22 cellular contexts compared by ENCODE assay signal in the genomic region with DNA sequence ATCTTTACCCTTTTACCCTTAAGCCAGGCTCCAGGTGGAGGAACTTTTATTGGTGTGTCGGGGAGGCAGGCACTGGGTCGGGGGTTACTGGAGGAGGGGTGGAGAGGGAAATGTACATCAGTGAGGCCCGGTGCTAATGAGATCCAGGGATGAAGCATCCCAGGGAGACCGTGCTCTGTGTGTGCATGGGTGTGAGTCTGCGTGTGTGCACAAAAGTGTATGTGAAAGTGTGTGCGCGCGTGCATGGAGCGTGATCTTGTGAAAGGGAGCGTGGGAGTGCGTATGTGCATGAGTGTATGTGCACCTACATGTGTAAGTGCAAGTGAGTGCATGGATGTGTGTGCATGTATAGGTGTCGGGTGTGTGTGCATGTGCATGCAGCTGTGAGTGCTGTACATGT. TPM values are rescaled to one million over a fixed set of nuclear protein-coding genes. Genes with fewer than 3 reads are reported as not detected.
A peak's percentile ranks its signal among the peaks of the same experiment; 100 is the strongest.
DNase-seq lines count a peak whose midpoint lies in the region; ATAC-seq, FAIRE-seq and TF ChIP-seq lines count a peak whose summit lies in the region.
"Had no signal": no experiment of that assay in that cellular context is flagged by ENCODE, and none has a peak within 500 bp of the region (broad histone marks: within the 10 kb centered on the region; RNA-seq: fewer than 3 reads in every experiment).

No MANE protein-coding gene starts in this region.

- no peak for TF ChIP-seq RAD21 in GM12878 (IDR thresholded peaks at IDR 0.05; ENCODE audit: insufficient read depth, low read depth, low read length)

- H3K4me1 ChIP-seq in GM12878 (ENCODE audit: control insufficient read depth, insufficient read depth, low read length) (no peaks in the 10 kb centered on the region), mesenchymal stem cell (ENCODE audit: control insufficient read depth, insufficient read depth, low read depth, low read length) (peaks cover 2% of the 10 kb centered on the region), subcutaneous abdominal adipose tissue (ENCODE audit: control insufficient read depth in 5 of 5, insufficient read depth in 5 of 5, low read length in 5 of 5) (peaks cover 5 to 25% (median 16%) of the 10 kb centered on the region in 5 donors), gastrocnemius medialis (no peaks in the 10 kb centered on the region)

- RAD21 ChIA-PET in GM12878 (lab: Charles Lee; ENCODE audit: unreplicated experiment), result no interaction called here

- H4K20me1 ChIP-seq in GM12878 (ENCODE audit: control insufficient read depth, insufficient read depth), result no peaks in the 10 kb centered on the region

- TF ChIP-seq POLR2A in GM12891 (IDR thresholded peaks at IDR 0.05; ENCODE audit: low read depth, low read length), result no peak
- 0 out of 2 replicates have a peak, but pooled peaks have one; percentile 47 for TF ChIP-seq POLR2A in GM12878 (IDR thresholded peaks at IDR 0.05; ENCODE audit: low read depth, low read length)
- no peak for TF ChIP-seq POLR2A in gastrocnemius medialis (IDR thresholded peaks at IDR 0.05)

- no peak overlapping the region for H3K27ac Mint-ChIP-seq in activated naive CD8-positive, alpha-beta T cell treated with anti-CD3 and anti-CD28 coated beads for 36 hours

- H4K8ac ChIP-seq in mesenchymal stem cell (ENCODE audit: low read length), result no peak overlapping the region

- no peak overlapping the region for H2AK5ac ChIP-seq in mesenchymal stem cell (ENCODE audit: low read length, severe bottlenecking)

- H3K36me3 ChIP-seq in GM12878 (ENCODE audit: control insufficient read depth in 2 of 2, insufficient read depth in 2 of 2, low read length in 1 of 2) (peaks cover 0 to 5% of the 10 kb centered on the region in 2 experiments; a peak in 3 of 4 replicates), mesenchymal stem cell (ENCODE audit: control insufficient read depth in 1 of 2, insufficient read depth in 2 of 2, low read depth in 1 of 2, low read length in 2 of 2) (peaks cover 45 to 61% of the 10 kb centered on the region in 2 experiments), subcutaneous abdominal adipose tissue (ENCODE audit: control insufficient read depth in 5 of 5, insufficient read depth in 5 of 5, low read length in 5 of 5) (peaks cover 0 to 53% (median 45%) of the 10 kb centered on the region in 5 donors), gastrocnemius medialis (no peaks in the 10 kb centered on the region)

- in situ Hi-C loops in GM12878 (cut with MboI), result no loop called here
- in situ Hi-C loops in gastrocnemius medialis (cut with MboI; ENCODE audit: low sequenced_read_pairs in 4 of 4), result no loop called here

- peak overlapping the region in 1 of 2 experiments; percentile 63 for H3K14ac ChIP-seq in mesenchymal stem cell (ENCODE audit: low read length in 2 of 2)

- H3K27me3 Mint-ChIP-seq in activated naive CD8-positive, alpha-beta T cell treated with anti-CD3 and anti-CD28 coated beads for 36 hours, result no peaks in the 10 kb centered on the region

- no peak overlapping the region for H3K4me3 Mint-ChIP-seq in activated naive CD8-positive, alpha-beta T cell treated with anti-CD3 and anti-CD28 coated beads for 36 hours

- CTCF ChIA-PET in GM12878 (lab: Yijun Ruan, JAX), result no interaction called here

- no peak overlapping the region for H2BK15ac ChIP-seq in mesenchymal stem cell (ENCODE audit: low read depth, poor library complexity, severe bottlenecking)

- no peak overlapping the region for H3K9ac ChIP-seq in GM12878 (ENCODE audit: control insufficient read depth, insufficient read depth, low read length)
- no peak overlapping the region for H3K9ac ChIP-seq in mesenchymal stem cell (ENCODE audit: low read length)
- no peak overlapping the region for H3K9ac ChIP-seq in subcutaneous abdominal adipose tissue (ENCODE audit: low read length in 5 of 5)
- H3K9ac ChIP-seq: SK-N-SH had no signal

- H3K18ac ChIP-seq in mesenchymal stem cell (ENCODE audit: low read depth in 1 of 2, low read length in 2 of 2), result no peak overlapping the region

- no TSS peak for BruUV-seq in GM12878 (replicated peaks; lab: Mats Ljungman, UMichigan)

- FAIRE-seq in GM12891 (lab: Jason Lieb, UNC), result peak; percentile 67
- no peak for FAIRE-seq in GM12878 (lab: Jason Lieb, UNC)
- FAIRE-seq: A204.1, D721Med had no signal

- no peaks in the 10 kb centered on the region for H3K9me3 ChIP-seq in GM12878 (replicated peaks; ENCODE audit: control insufficient read depth, insufficient read depth, low read length)
- no peaks in the 10 kb centered on the region for H3K9me3 ChIP-seq in mesenchymal stem cell (ENCODE audit: control insufficient read depth, low read length)
- peaks cover 0 to 4% (median 0%) of the 10 kb centered on the region in 5 donors for H3K9me3 ChIP-seq in subcutaneous abdominal adipose tissue (ENCODE audit: control insufficient read depth in 5 of 5, low read length in 5 of 5)
- no peaks in the 10 kb centered on the region for H3K9me3 ChIP-seq in gastrocnemius medialis
- H3K9me3 ChIP-seq: SK-N-SH had no signal

- H2BK5ac ChIP-seq in mesenchymal stem cell (ENCODE audit: low read depth, low read length, poor library complexity, severe bottlenecking), result no peak overlapping the region

- no peak overlapping the region for H3K4ac ChIP-seq in mesenchymal stem cell (ENCODE audit: low read depth in 1 of 2, low read length in 2 of 2)

- intact Hi-C loops in GM12878 (cut with micrococcal nuclease; ENCODE audit: unreplicated experiment), result no loop called here
- intact Hi-C loops in gastrocnemius medialis (cut with DNase I; ENCODE audit: low total_unique reads), result no loop called here

- 93% methylated on average over 12 of the region's 12 CpGs for WGBS in GM12878 (ENCODE audit: insufficient coverage, insufficient replicate concordance, low lambda C conversion rate, missing lambda C conversion rate)
- WGBS in mesenchymal stem cell, result 94% methylated on average over 12 of the region's 12 CpGs

- peaks cover 3% of the 10 kb centered on the region for H3K79me1 ChIP-seq in mesenchymal stem cell (replicated peaks; ENCODE audit: low read length, poor library complexity, severe bottlenecking)

- SMC1A ChIA-PET in GM12878 (lab: Charles Lee; ENCODE audit: uncharacterized antibody, unreplicated experiment), result no interaction called here

- H3K27me3 ChIP-seq in GM12878 (replicated peaks in 1 of 2; ENCODE audit: control insufficient read depth in 2 of 2, insufficient read depth in 2 of 2, low read length in 1 of 2), result no peaks in the 10 kb centered on the region
- no peaks in the 10 kb centered on the region for H3K27me3 ChIP-seq in mesenchymal stem cell (ENCODE audit: control insufficient read depth in 1 of 2, insufficient read depth in 1 of 2, low read length in 2 of 2)
- H3K27me3 ChIP-seq in subcutaneous abdominal adipose tissue (ENCODE audit: control insufficient read depth in 5 of 5, insufficient read depth in 4 of 5, low read length in 5 of 5), result no peaks in the 10 kb centered on the region
- no peaks in the 10 kb centered on the region for H3K27me3 ChIP-seq in gastrocnemius medialis

- H3K4me2 ChIP-seq in GM12878 (ENCODE audit: control insufficient read depth, insufficient read depth), result no peak overlapping the region
- no peak overlapping the region for H3K4me2 ChIP-seq in mesenchymal stem cell (ENCODE audit: low read length, poor library complexity, severe bottlenecking)
- H3K4me2 ChIP-seq: SK-N-SH had no signal

- peaks cover 2% of the 10 kb centered on the region for H3K36me3 Mint-ChIP-seq in activated naive CD8-positive, alpha-beta T cell treated with anti-CD3 and anti-CD28 coated beads for 36 hours

- TF ChIP-seq EP300 in GM12878 (IDR thresholded peaks at IDR 0.05; ENCODE audit: borderline replicate concordance in 1 of 2, control insufficient read depth in 1 of 2, low read depth in 2 of 2, low read length in 2 of 2), result no peak

- H2AFZ ChIP-seq in GM12878 (ENCODE audit: control insufficient read depth, low read depth, low read length) (no peak overlapping the region), mesenchymal stem cell (ENCODE audit: low read depth, low read length) (no peak overlapping the region)

- POLR2A ChIA-PET in GM12878 (lab: Charles Lee), result no interaction called here

- H2BK12ac ChIP-seq in mesenchymal stem cell (ENCODE audit: low read length in 2 of 2), result no peak overlapping the region

- H3K4me1 Mint-ChIP-seq in activated naive CD8-positive, alpha-beta T cell treated with anti-CD3 and anti-CD28 coated beads for 36 hours, result no peaks in the 10 kb centered on the region

- TF ChIP-seq CTCF in GM12878 (IDR thresholded peaks at IDR 0.05 in 2 of 3, conservative IDR thresholded peaks at IDR 0.05 in 1 of 3; ENCODE audit: control insufficient read depth in 2 of 3, extremely low read depth in 1 of 3, insufficient read depth in 1 of 3, low read depth in 3 of 3, low read length in 3 of 3), result no peak
- no peak for TF ChIP-seq CTCF in gastrocnemius medialis (IDR thresholded peaks at IDR 0.05 in 4 of 5, conservative IDR thresholded peaks at IDR 0.05 in 1 of 5)

- ATAC-seq in GM12878 (no peak), gastrocnemius medialis (no peak)
- ATAC-seq: K562, Panc1 had no signal

- H2BK120ac ChIP-seq in mesenchymal stem cell (ENCODE audit: low read depth, low read length), result no peak overlapping the region

- H3K4me3 ChIP-seq in GM12878 (no peak overlapping the region), mesenchymal stem cell (ENCODE audit: insufficient read depth in 1 of 2, low read depth in 1 of 2, low read length in 2 of 2) (no peak overlapping the region), subcutaneous abdominal adipose tissue (ENCODE audit: low read depth in 1 of 5, low read length in 5 of 5) (peak overlapping the region in 1 of 5 donors; percentile 25), gastrocnemius medialis (no peak overlapping the region)
- H3K4me3 ChIP-seq: K562 had no signal

- no peak overlapping the region for H3K23ac ChIP-seq in mesenchymal stem cell (ENCODE audit: low read length in 2 of 2)

- no peak for DNase-seq in GM12891 (ENCODE audit: insufficient read length, low spot score)
- DNase-seq in GM12878 (ENCODE audit: low read depth, low spot score), result no peak
- no peak for DNase-seq in mesenchymal stem cell
- no peak for DNase-seq in activated naive CD8-positive, alpha-beta T cell treated with anti-CD3 and anti-CD28 coated beads for 36 hours
- DNase-seq in gastrocnemius medialis, result no peak
- DNase-seq in effector CD4-positive, alpha-beta T cell, result no peak
- DNase-seq: DMS79, GOT3, NCI-H1092 treated with DMSO at 0.1 percent for 48 hours, NCI-H1436 treated with DMSO at 0.1 percent for 48 hours, NCI-H1930, NCI-H2227 treated with DMSO at 0.1 percent for 48 hours, NCI-H510A treated with DMSO at 0.1 percent for 48 hours, NCI-H748 treated with DMSO at 0.1 percent for 48 hours, SIG-M5, SK-N-SH had no signal

- no peak overlapping the region for H3K27ac ChIP-seq in GM12878 (ENCODE audit: control insufficient read depth, insufficient read depth)
- H3K27ac ChIP-seq in mesenchymal stem cell (ENCODE audit: low read length, poor library complexity, severe bottlenecking), result no peak overlapping the region
- H3K27ac ChIP-seq in subcutaneous abdominal adipose tissue (ENCODE audit: low read depth, low read length), result peak overlapping the region; percentile 19
- no peak overlapping the region for H3K27ac ChIP-seq in gastrocnemius medialis
- H3K27ac ChIP-seq: C4-2B had no signal

- peak overlapping the region; percentile 1 for H4K91ac ChIP-seq in mesenchymal stem cell (ENCODE audit: low read length)

- H3K79me2 ChIP-seq in GM12878 (ENCODE audit: control insufficient read depth, insufficient read depth, low read length), result no peaks in the 10 kb centered on the region

- H3K9me3 Mint-ChIP-seq in activated naive CD8-positive, alpha-beta T cell treated with anti-CD3 and anti-CD28 coated beads for 36 hours, result no peaks in the 10 kb centered on the region

RNA-seq across cellular contexts. Expression of gene AACS, which starts 55.3 kb away (rescaled TPM):
- polyA plus RNA-seq in GM12891 (2012; ENCODE audit: low read depth, missing spikeins), result 18.3 TPM
- 34.6 and 37.3 TPM in 2 replicates for total RNA-seq in GM12878 (2013; cell fraction: nucleolus; rRNA removed)
- 20.8 and 23.7 TPM in 2 replicates for total RNA-seq in GM12878 (2014; rRNA removed)
- 12.0 TPM in 2 replicates for total RNA-seq in GM12878 (2014; rRNA removed; fragmentation: Illumina TruSeq; extraction: Trizol)
- 31.8 and 34.0 TPM in 2 replicates for total RNA-seq in GM12878 (2021)
- polyA plus RNA-seq in GM12878 (2011; ENCODE audit: low read depth), result 13.1 TPM
- polyA plus RNA-seq in GM12878 (2011; rRNA removed), result 11.2 and 14.8 TPM in 2 replicates
- 15.5 and 18.3 TPM in 2 replicates for polyA plus RNA-seq in GM12878 (2011; cell fraction: cytosol; rRNA removed)
- 35.1 and 45.5 TPM in 2 replicates for polyA plus RNA-seq in GM12878 (2011; cell fraction: nucleus; rRNA removed)
- 18.4 and 21.6 TPM in 2 replicates for polyA plus RNA-seq in GM12878 (2012)
- polyA plus RNA-seq in GM12878 (2014; fragmentation: Illumina TruSeq; extraction: Trizol), result 9.9 and 20.6 TPM in 2 replicates
- polyA plus RNA-seq in GM12878 (2014; fragmentation: Nextera tagmentation; extraction: Ambion mirVana), result 10 to 100 TPM; 10.1 to 13.6 TPM
- 20.5 and 21.5 TPM in 2 replicates for polyA plus RNA-seq in GM12878 (2014; rRNA removed)
- polyA plus RNA-seq in GM12878 (2016; fragmentation: Nextera tagmentation; extraction: Ambion mirVana), result 10 to 100 TPM; 24.9 to 29.5 TPM
- polyA minus RNA-seq in GM12878 (2011; rRNA and poly(A)+ RNA removed), result 24.7 and 25.5 TPM in 2 replicates
- polyA minus RNA-seq in GM12878 (2011; cell fraction: cytosol; rRNA and poly(A)+ RNA removed), result 7.9 and 9.4 TPM in 2 replicates
- 10.2 and 21.0 TPM in 2 replicates for polyA minus RNA-seq in GM12878 (2011; cell fraction: nucleus; rRNA and poly(A)+ RNA removed)
- 12.6 TPM for polyA plus RNA-seq in mesenchymal stem cell (2013, experiment 1 of 2)
- polyA plus RNA-seq in mesenchymal stem cell (2013, experiment 2 of 2), result 12.4 TPM
- total RNA-seq in activated naive CD8-positive, alpha-beta T cell treated with anti-CD3 and anti-CD28 coated beads for 36 hours, result 10 to 100 TPM; 16.0 to 17.0 TPM
- 10 to 100 TPM in 1 of 4 donors, 1 to 10 TPM in 3; 6.0 to 11.8 (median 8.8) TPM for total RNA-seq in gastrocnemius medialis
